ENCODE assay signal across 8 cellular contexts in genomic region chr1:235368428-235368827, GRCh38. TPM values are rescaled to one million over a fixed set of nuclear protein-coding genes. Genes with fewer than 3 reads are reported as not detected.
A peak's percentile ranks its signal among the peaks of the same experiment; 100 is the strongest.
DNase-seq lines count a peak whose midpoint lies in the region; ATAC-seq and TF ChIP-seq lines count a peak whose summit lies in the region.
"Had no signal": no experiment of that assay in that cellular context is flagged by ENCODE, and none has a peak within 500 bp of the region (broad histone marks: within the 10 kb centered on the region; RNA-seq: fewer than 3 reads in every experiment).

No MANE protein-coding gene starts in this region.

- H3K27ac Mint-ChIP-seq in endothelial cell (ENCODE audit: unreplicated experiment) (no peak overlapping the region), progenitor cell of endocrine pancreas (peak overlapping the region; percentile 100)

- no peaks in the 10 kb centered on the region for H3K9me2 ChIP-seq in PC-3 (replicated peaks; ENCODE audit: low read length)

- TF ChIP-seq CTCF in GM12865 (IDR thresholded peaks at IDR 0.05; ENCODE audit: insufficient read depth, low read depth, low read length, missing control alignments) (no peak), PC-3 (conservative IDR thresholded peaks at IDR 0.05; ENCODE audit: low read depth, low read length) (no peak), endothelial cell (IDR thresholded peaks at IDR 0.05; ENCODE audit: unreplicated experiment) (no peak), progenitor cell of endocrine pancreas (IDR thresholded peaks at IDR 0.05; ENCODE audit: unreplicated experiment) (no peak)

- POLR2A ChIA-PET in PC-3 (lab: Charles Lee; ENCODE audit: unreplicated experiment), result interaction anchor here (0.7 kb wide), 1 partner anchor 21 kb away, joined by 5 read pairs; no protein-coding TSS in a partner anchor

- H3K9ac ChIP-seq in PC-3 (ENCODE audit: low read length), result peak overlapping the region; percentile 55; the same call in 1 of the 2 replicates

- H3K27ac ChIP-seq in PC-3 (ENCODE audit: low read length), result no peak overlapping the region

- H3K27me3 Mint-ChIP-seq in endothelial cell (ENCODE audit: unreplicated experiment) (peaks cover 1% of the 10 kb centered on the region), progenitor cell of endocrine pancreas (no peaks in the 10 kb centered on the region)

- peaks cover 2% of the 10 kb centered on the region for H3K4me1 Mint-ChIP-seq in endothelial cell (ENCODE audit: unreplicated experiment)
- peaks cover 15% of the 10 kb centered on the region for H3K4me1 Mint-ChIP-seq in progenitor cell of endocrine pancreas (ENCODE audit: low read depth)

- H3K36me3 ChIP-seq in PC-3 (ENCODE audit: low read depth, low read length), result no peaks in the 10 kb centered on the region

- CTCF ChIA-PET in PC-3 (lab: Charles Lee), result interaction anchor here (0.6 kb wide), 1 partner anchor 26 kb away, joined by 15 read pairs; no protein-coding TSS in a partner anchor

- H3K36me3 Mint-ChIP-seq in endothelial cell (ENCODE audit: low read depth, unreplicated experiment), result peaks cover 4% of the 10 kb centered on the region
- peaks cover 5% of the 10 kb centered on the region for H3K36me3 Mint-ChIP-seq in progenitor cell of endocrine pancreas (ENCODE audit: insufficient read depth)

- ATAC-seq in PC-3 (no peak), sciatic nerve (no peak)

- H3K9me3 ChIP-seq in PC-3 (ENCODE audit: low read length), result no peaks in the 10 kb centered on the region

- no peaks in the 10 kb centered on the region for H4K20me1 ChIP-seq in PC-3 (ENCODE audit: low read length)

- peak overlapping the region; percentile 92 for H3K4me3 Mint-ChIP-seq in endothelial cell (ENCODE audit: unreplicated experiment)
- peak overlapping the region; percentile 97 for H3K4me3 Mint-ChIP-seq in progenitor cell of endocrine pancreas (ENCODE audit: low read depth)

- no peaks in the 10 kb centered on the region for H3K9me3 Mint-ChIP-seq in endothelial cell (ENCODE audit: unreplicated experiment)
- H3K9me3 Mint-ChIP-seq in progenitor cell of endocrine pancreas (ENCODE audit: low read depth), result no peaks in the 10 kb centered on the region

- H3F3A ChIP-seq in PC-3 (ENCODE audit: low read length, unreplicated experiment), result no peaks in the 10 kb centered on the region

- no peaks in the 10 kb centered on the region for H3K27me3 ChIP-seq in PC-3 (ENCODE audit: low read length)

- H3K4me2 ChIP-seq in PC-3 (ENCODE audit: low read length), result peak overlapping the region; percentile 68

- peak overlapping the region; percentile 95 for H3K4me3 ChIP-seq in GM12865 (ENCODE audit: low read depth, low read length)
- peak overlapping the region; percentile 67 for H3K4me3 ChIP-seq in PC-3 (ENCODE audit: low read length)

- H3K79me2 ChIP-seq in PC-3 (ENCODE audit: low read length), result peaks cover 36% of the 10 kb centered on the region

- BruUV-seq in PC-3 (replicated peaks; lab: Mats Ljungman, UMichigan), result no TSS peak

- H2AFZ ChIP-seq in PC-3 (ENCODE audit: low read length), result no peak overlapping the region

- peaks cover 7% of the 10 kb centered on the region; the same call in 1 of the 2 replicates for H3K4me1 ChIP-seq in PC-3 (ENCODE audit: insufficient read depth, low read length)

- intact Hi-C loops in PC-3 (cut with micrococcal nuclease), result no loop called here
- intact Hi-C loops in sciatic nerve (cut with DNase I), result no loop called here

- DNase-seq in GM12865 (ENCODE audit: low read depth) (no peak), PC-3 (no peak), endothelial cell (ENCODE audit: low spot score) (no peak), progenitor cell of endocrine pancreas (ENCODE audit: low spot score, unreplicated experiment) (no peak), NCI-H526 (lab: John Stamatoyannopoulos, UW) (no peak), sciatic nerve (ENCODE audit: low spot score) (no peak)
- no peak for DNase-seq in stimulated activated CD4-positive, alpha-beta T cell treated with anti-CD3 and anti-CD28 coated beads, Interleukin-4, amount 100 ng/mL, for 24 hours
- DNase-seq: NCI-H774 had no signal

RNA-seq across cellular contexts. Expression of gene TBCE, which starts 1.2 kb away (rescaled TPM):
- total RNA-seq in PC-3 (2014; rRNA removed) (31.8 and 41.0 TPM in 2 replicates), endothelial cell (ENCODE audit: unreplicated experiment) (24.7 TPM), progenitor cell of endocrine pancreas (37.5 and 40.7 TPM in 2 replicates), sciatic nerve (27.9 TPM)

RNA-seq across cellular contexts. Expression of gene GGPS1, which starts 40.1 kb away (rescaled TPM):
- 9.3 and 17.4 TPM in 2 replicates for total RNA-seq in PC-3 (2014; rRNA removed)
- 40.4 TPM for total RNA-seq in endothelial cell (ENCODE audit: unreplicated experiment)
- 43.3 and 50.6 TPM in 2 replicates for total RNA-seq in progenitor cell of endocrine pancreas
- 28.0 TPM for total RNA-seq in sciatic nerve

RNA-seq across cellular contexts. Expression of gene ARID4B, which starts 40.4 kb away (rescaled TPM):
- total RNA-seq in PC-3 (2014; rRNA removed) (14.0 and 16.8 TPM in 2 replicates), endothelial cell (ENCODE audit: unreplicated experiment) (48.2 TPM), progenitor cell of endocrine pancreas (66.5 and 68.8 TPM in 2 replicates), sciatic nerve (61.3 TPM)
